In the genomic region with DNA sequence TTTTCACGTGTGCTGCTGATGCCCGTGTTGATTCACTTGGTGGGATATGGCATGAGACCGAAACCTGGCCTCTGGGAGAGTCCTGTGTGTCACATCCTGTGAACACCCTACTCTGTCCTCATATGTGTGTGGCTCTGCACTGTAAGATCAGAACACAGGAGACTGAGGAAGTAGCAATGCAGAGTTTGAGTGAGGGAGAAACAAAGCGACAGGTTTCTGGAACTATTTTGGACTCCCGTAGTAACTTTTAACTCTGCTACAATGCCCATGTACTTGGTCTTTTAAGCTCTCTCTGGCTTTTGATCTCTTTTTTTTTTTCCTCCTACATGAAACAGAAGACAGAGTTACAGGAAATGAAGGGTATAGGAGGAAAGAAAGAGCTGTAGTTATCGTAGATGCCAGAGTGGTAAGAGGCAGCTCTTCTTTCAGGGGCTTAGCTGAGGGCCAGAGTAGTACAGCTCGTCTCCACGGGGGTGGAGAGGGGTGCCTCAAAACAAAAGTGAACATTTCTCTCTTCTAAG, we compare ENCODE assay signal across 9 cellular contexts. TPM values are rescaled to one million over a fixed set of nuclear protein-coding genes. Genes with fewer than 3 reads are reported as not detected.
DNase-seq lines count a peak whose midpoint lies in the region; ATAC-seq and TF ChIP-seq lines count a peak whose summit lies in the region.
"Had no signal": no experiment of that assay in that cellular context is flagged by ENCODE, and none has a peak within 500 bp of the region (broad histone marks: within the 10 kb centered on the region; RNA-seq: fewer than 3 reads in every experiment).

No MANE protein-coding gene starts in this region.

- H3K9me3 ChIP-seq in SJSA1 (replicated peaks) = no peaks in the 10 kb centered on the region

- peaks cover 2% of the 10 kb centered on the region for H3K9me3 Mint-ChIP-seq in activated naive CD8-positive, alpha-beta T cell treated with anti-CD3 and anti-CD28 coated beads, Interleukin-2, amount 10 ng/mL, durations not matched to agents 7 days and 5 days

- H3K36me3 ChIP-seq in SJSA1 (peaks cover 47% of the 10 kb centered on the region), kidney epithelial cell (ENCODE audit: control insufficient read depth, insufficient read depth, low read length) (no peaks in the 10 kb centered on the region)

- peak; percentile 63 to 66 for DNase-seq in SJSA1 (ENCODE audit: low read depth in 1 of 2, low spot score in 2 of 2)
- peak; percentile 43 for DNase-seq in activated naive CD8-positive, alpha-beta T cell treated with anti-CD3 and anti-CD28 coated beads, Interleukin-2, amount 10 ng/mL, durations not matched to agents 7 days and 5 days
- DNase-seq in kidney epithelial cell (ENCODE audit: low read depth) = peak; percentile 48
- DNase-seq in stimulated activated CD8-positive, alpha-beta memory T cell treated with anti-CD3 and anti-CD28 coated beads, Interleukin-12 subunit alpha, Interleukin-12 subunit beta, amount 100 ng/mL, for 1 hour (ENCODE audit: low read depth) = peak; percentile 21
- DNase-seq in 8988T = no peak
- DNase-seq in NCI-H1092 (lab: John Stamatoyannopoulos, UW) = no peak

- H3K4me3 ChIP-seq in SJSA1 (no peak overlapping the region), kidney epithelial cell (ENCODE audit: low read depth, low read length) (no peak overlapping the region)
- H3K4me3 ChIP-seq: SK-N-MC had no signal

- H3K27me3 Mint-ChIP-seq in activated naive CD8-positive, alpha-beta T cell treated with anti-CD3 and anti-CD28 coated beads, Interleukin-2, amount 10 ng/mL, durations not matched to agents 7 days and 5 days = no peaks in the 10 kb centered on the region

- peaks cover 16% of the 10 kb centered on the region for H3K36me3 Mint-ChIP-seq in activated naive CD8-positive, alpha-beta T cell treated with anti-CD3 and anti-CD28 coated beads, Interleukin-2, amount 10 ng/mL, durations not matched to agents 7 days and 5 days

- H3K27ac ChIP-seq in SJSA1 = peak overlapping the region; percentile 65
- H3K27ac ChIP-seq: SK-N-MC had no signal

- peak; percentile 81 for ATAC-seq in GM18508 (IDR thresholded peaks at IDR 0.05; ENCODE audit: insufficient read depth, unreplicated experiment)
- peak; percentile 68 for ATAC-seq in HG02798 (IDR thresholded peaks at IDR 0.05; ENCODE audit: poor library complexity, unreplicated experiment)
- peak; percentile 97 for ATAC-seq in activated naive CD8-positive, alpha-beta T cell treated with anti-CD3 and anti-CD28 coated beads, Interleukin-2, amount 10 ng/mL, durations not matched to agents 7 days and 5 days (ENCODE audit: low read depth)

- H3K4me3 Mint-ChIP-seq in activated naive CD8-positive, alpha-beta T cell treated with anti-CD3 and anti-CD28 coated beads, Interleukin-2, amount 10 ng/mL, durations not matched to agents 7 days and 5 days = peak overlapping the region; percentile 77

- H3K27ac Mint-ChIP-seq in activated naive CD8-positive, alpha-beta T cell treated with anti-CD3 and anti-CD28 coated beads, Interleukin-2, amount 10 ng/mL, durations not matched to agents 7 days and 5 days = peak overlapping the region; percentile 100

- peaks cover 41% of the 10 kb centered on the region for H3K4me1 Mint-ChIP-seq in activated naive CD8-positive, alpha-beta T cell treated with anti-CD3 and anti-CD28 coated beads, Interleukin-2, amount 10 ng/mL, durations not matched to agents 7 days and 5 days

- H3K27me3 ChIP-seq in SJSA1 (replicated peaks) (no peaks in the 10 kb centered on the region), kidney epithelial cell (ENCODE audit: control insufficient read depth, insufficient read depth, low read length) (no peaks in the 10 kb centered on the region)

- TF ChIP-seq CTCF in kidney epithelial cell (IDR thresholded peaks at IDR 0.05; ENCODE audit: insufficient read depth, low read length, poor library complexity, severe bottlenecking) = no peak

- POLR2A ChIA-PET in activated naive CD8-positive, alpha-beta T cell treated with anti-CD3 and anti-CD28 coated beads, Interleukin-2, amount 10 ng/mL, durations not matched to agents 7 days and 5 days (lab: Charles Lee) = interaction anchor here (0.6 to 1.6 kb wide), 5 partner anchors 14 to 94 kb away, joined by 3 to 29 read pairs (median 3); partner anchors contain the start of gene GRAMD2B

- H3K4me1 ChIP-seq in SJSA1 (replicated peaks) = peaks cover 64% of the 10 kb centered on the region

RNA-seq across cellular contexts. Expression of gene GRAMD2B, which starts 26.6 kb away (rescaled TPM):
- 25.5 and 33.6 TPM in 2 replicates for total RNA-seq in SJSA1 (2014; rRNA removed; shearing (Covaris generic))
- total RNA-seq in activated naive CD8-positive, alpha-beta T cell treated with anti-CD3 and anti-CD28 coated beads, Interleukin-2, amount 10 ng/mL, durations not matched to agents 7 days and 5 days = 1 to 10 TPM; 4.6 to 5.2 TPM
- 36.9 and 44.2 TPM in 2 replicates for total RNA-seq in kidney epithelial cell

Comparison
In these comparisons a context has a peak if more than half of its experiments do, and no peak if none do; other contexts are left out.
1. DNase-seq: peak in SJSA1 (2 of 2), activated naive CD8-positive, alpha-beta T cell treated with anti-CD3 and anti-CD28 coated beads, Interleukin-2, amount 10 ng/mL, durations not matched to agents 7 days and 5 days (single experiment), kidney epithelial cell (single experiment) and stimulated activated CD8-positive, alpha-beta memory T cell treated with anti-CD3 and anti-CD28 coated beads, Interleukin-12 subunit alpha, Interleukin-12 subunit beta, amount 100 ng/mL, for 1 hour (single experiment); none in 8988T (single experiment) and NCI-H1092 (single experiment).
2. Peak in every context shown above with its lines, with median percentiles within 50 percentile points of each other: ATAC-seq.